In genomic region chr14:105059035-105059916, GRCh38 we compare ENCODE assay signal across 8 cellular contexts. TPM values are rescaled to one million over a fixed set of nuclear protein-coding genes. Genes with fewer than 3 reads are reported as not detected.
DNase-seq lines count a peak whose midpoint lies in the region; ATAC-seq lines count a peak whose summit lies in the region.

No MANE protein-coding gene starts in this region.

- H3K4me3 Mint-ChIP-seq in immature natural killer cell: peak overlapping the region; percentile 42 to 94 (median 70)

- peaks cover 5 to 16% (median 8%) of the 10 kb centered on the region in 3 donors for H3K36me3 Mint-ChIP-seq in immature natural killer cell

- H3K27me3 Mint-ChIP-seq in immature natural killer cell (ENCODE audit: low read depth in 3 of 3): peaks cover 0 to 17% (median 4%) of the 10 kb centered on the region in 3 donors

- ATAC-seq in stimulated activated naive CD8-positive, alpha-beta T cell treated with anti-CD3 and anti-CD28 coated beads, Interleukin-15, Interleukin-2, amounts not matched to agents 100 U/mL and 50 U/mL, for 24 hours: peak; percentile 59
- no peak for ATAC-seq in GM19023 (IDR thresholded peaks at IDR 0.05; ENCODE audit: unreplicated experiment)

- H3K9me3 Mint-ChIP-seq in immature natural killer cell: no peaks in the 10 kb centered on the region

- H3K4me1 Mint-ChIP-seq in immature natural killer cell: peaks cover 53 to 61% of the 10 kb centered on the region in 2 donors

- DNase-seq in NCI-H524 (lab: John Stamatoyannopoulos, UW) (peak; percentile 43 to 78), NCI-H524 treated with DMSO at 0.1 percent for 48 hours (lab: John Stamatoyannopoulos, UW) (no peak), immature natural killer cell (peak; percentile 40 to 50 (median 48)), NCI-H1105 (lab: John Stamatoyannopoulos, UW) (no peak), DMS79 treated with DMSO at 0.1 percent for 48 hours (lab: John Stamatoyannopoulos, UW) (no peak)
- peak; percentile 71 to 79 for DNase-seq in activated T-cell treated with anti-CD3 and anti-CD28 coated beads, Interleukin-2, amount 50 U/mL, for 48 hours
- DNase-seq in stimulated activated naive CD8-positive, alpha-beta T cell treated with anti-CD3 and anti-CD28 coated beads, Interleukin-15, Interleukin-2, amounts not matched to agents 100 U/mL and 50 U/mL, for 24 hours: peak; percentile 69

- peak overlapping the region; percentile 94 to 99 (median 98) for H3K27ac Mint-ChIP-seq in immature natural killer cell

RNA-seq across cellular contexts. Expression of gene GPR132, which starts 6.0 kb away (rescaled TPM):
- 10 to 100 TPM in 1 of 3 donors, 1 to 10 TPM in 2; 5.8 to 25.6 (median 8.4) TPM for polyA plus RNA-seq in immature natural killer cell

RNA-seq across cellular contexts. Expression of gene CDCA4, which starts 38.4 kb away (rescaled TPM):
- 10 to 100 TPM; 14.5 to 18.3 (median 14.6) TPM for polyA plus RNA-seq in immature natural killer cell

Comparison
In these comparisons a context has a peak if more than half of its experiments do, and no peak if none do; other contexts are left out.
1. DNase-seq: peak in NCI-H524 (2 of 2), activated T-cell treated with anti-CD3 and anti-CD28 coated beads, Interleukin-2, amount 50 U/mL, for 48 hours (2 of 2), immature natural killer cell (3 of 3) and stimulated activated naive CD8-positive, alpha-beta T cell treated with anti-CD3 and anti-CD28 coated beads, Interleukin-15, Interleukin-2, amounts not matched to agents 100 U/mL and 50 U/mL, for 24 hours (single experiment); none in NCI-H524 treated with DMSO at 0.1 percent for 48 hours (single experiment), NCI-H1105 (single experiment) and DMS79 treated with DMSO at 0.1 percent for 48 hours (single experiment).